ENCODE assay signal across 11 cellular contexts in the genomic region with DNA sequence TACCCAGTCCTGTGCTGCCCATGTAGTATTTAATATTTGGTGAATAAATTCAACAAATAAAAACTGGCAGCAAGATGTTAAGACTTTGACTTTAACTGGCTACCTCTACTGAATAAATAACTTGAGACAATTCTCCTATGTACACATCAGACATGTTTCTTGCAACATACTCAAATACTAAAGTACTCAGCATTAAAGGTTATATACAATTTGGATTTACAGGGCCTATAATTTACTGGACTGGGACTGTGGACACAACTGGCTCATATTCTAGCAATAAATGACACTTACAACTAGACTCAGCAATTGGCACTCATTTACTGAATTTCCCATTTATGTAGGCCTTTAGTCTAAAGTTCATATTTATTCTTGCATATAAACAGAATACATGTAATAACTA. TPM values are rescaled to one million over a fixed set of nuclear protein-coding genes. Genes with fewer than 3 reads are reported as not detected.
DNase-seq lines count a peak whose midpoint lies in the region; ATAC-seq, FAIRE-seq and TF ChIP-seq lines count a peak whose summit lies in the region.
"Had no signal": no experiment of that assay in that cellular context is flagged by ENCODE, and none has a peak within 500 bp of the region (broad histone marks: within the 10 kb centered on the region; RNA-seq: fewer than 3 reads in every experiment).

No MANE protein-coding gene starts in this region.

- intact Hi-C loops in CD14-positive monocyte (cut with micrococcal nuclease) (no loop called here), GM12878 (cut with micrococcal nuclease; ENCODE audit: unreplicated experiment) (loop anchor here (5.0 kb wide), 1 partner anchor 1095 kb away; the partner anchor contains the start of gene MYNN)

- H4K20me1 ChIP-seq in GM12878 (ENCODE audit: control insufficient read depth, insufficient read depth): no peaks in the 10 kb centered on the region; the same call in 1 of the 2 replicates

- DNase-seq in CD14-positive monocyte (ENCODE audit: low spot score) (no peak), GM12878 (ENCODE audit: low read depth, low spot score) (no peak), GM19239 (ENCODE audit: insufficient read length, low spot score) (no peak), GM12892 (ENCODE audit: insufficient read length) (no peak)
- DNase-seq: activated CD4-positive, alpha-beta T cell treated with anti-CD3 and anti-CD28 coated beads, Interleukin-2, amount 50 U/mL, for 48 hours; DMS79 treated with DMSO at 0.1 percent for 48 hours; stimulated activated CD4-positive, alpha-beta T cell treated with anti-CD3 and anti-CD28 coated beads, Interleukin-4, amount 100 ng/mL, for 24 hours had no signal

- peak overlapping the region; percentile 68 to 93 (median 87) for H3K27ac Mint-ChIP-seq in CD14-positive monocyte

- H3K27ac ChIP-seq in HUES6 (ENCODE audit: low read depth, low read length): peak overlapping the region; percentile 38; the same call in 1 of the 2 replicates
- H3K27ac ChIP-seq in GM12878 (ENCODE audit: control insufficient read depth, insufficient read depth): peak overlapping the region; percentile 12; the same call in 1 of the 2 replicates
- H3K27ac ChIP-seq in mesodermal cell (ENCODE audit: low read depth, low read length, severe bottlenecking): peak overlapping the region; percentile 1

- no peak for TF ChIP-seq POLR2A in GM12878 (IDR thresholded peaks at IDR 0.05; ENCODE audit: low read depth, low read length)
- no peak for TF ChIP-seq POLR2A in GM12892 (IDR thresholded peaks at IDR 0.05; ENCODE audit: low read depth, low read length)

- no peaks in the 10 kb centered on the region for H3K9me3 Mint-ChIP-seq in CD14-positive monocyte

- peak overlapping the region; percentile 64 to 70 for H3K4me3 Mint-ChIP-seq in CD14-positive monocyte

- no peak for TF ChIP-seq EP300 in GM12878 (IDR thresholded peaks at IDR 0.05; ENCODE audit: borderline replicate concordance in 1 of 2, control insufficient read depth in 1 of 2, low read depth in 2 of 2, low read length in 2 of 2)

- no peak for TF ChIP-seq RAD21 in GM12878 (IDR thresholded peaks at IDR 0.05; ENCODE audit: insufficient read depth, low read depth, low read length)

- peak overlapping the region; percentile 41 for H3K9ac ChIP-seq in HUES6 (ENCODE audit: low read length)
- H3K9ac ChIP-seq in GM12878 (ENCODE audit: control insufficient read depth, insufficient read depth, low read length): peak overlapping the region; percentile 93

- H3K9me3 ChIP-seq in HUES6 (ENCODE audit: control insufficient read depth, insufficient read depth, low read depth, low read length) (no peaks in the 10 kb centered on the region), GM12878 (replicated peaks; ENCODE audit: control insufficient read depth, insufficient read depth, low read length) (no peaks in the 10 kb centered on the region; the same call in 2 of the 3 replicates), mesodermal cell (ENCODE audit: control insufficient read depth, low read length) (no peaks in the 10 kb centered on the region)

- no peaks in the 10 kb centered on the region for H3K27me3 ChIP-seq in HUES6 (ENCODE audit: control insufficient read depth, insufficient read depth, low read length)
- H3K27me3 ChIP-seq in GM12878 (replicated peaks in 1 of 2; ENCODE audit: control insufficient read depth in 2 of 2, insufficient read depth in 2 of 2, low read length in 1 of 2): no peaks in the 10 kb centered on the region

- H3K4me3 ChIP-seq in HUES6 (ENCODE audit: low read depth, low read length): peak overlapping the region; percentile 90; the same call in 1 of the 2 replicates
- peak overlapping the region; percentile 48 for H3K4me3 ChIP-seq in GM12878
- H3K4me3 ChIP-seq in mesodermal cell (ENCODE audit: extremely low read depth, insufficient read depth, low read length, poor library complexity, severe bottlenecking): peak overlapping the region; percentile 79

- no peaks in the 10 kb centered on the region for H3K27me3 Mint-ChIP-seq in CD14-positive monocyte (ENCODE audit: low read depth in 3 of 3)

- peak overlapping the region; percentile 87 for H3K4me2 ChIP-seq in GM12878 (ENCODE audit: control insufficient read depth, insufficient read depth)

- TF ChIP-seq CTCF in CD14-positive monocyte (IDR thresholded peaks at IDR 0.05): no peak
- no peak for TF ChIP-seq CTCF in GM12878 (IDR thresholded peaks at IDR 0.05 in 2 of 3, conservative IDR thresholded peaks at IDR 0.05 in 1 of 3; ENCODE audit: control insufficient read depth in 2 of 3, extremely low read depth in 1 of 3, insufficient read depth in 1 of 3, low read depth in 3 of 3, low read length in 3 of 3)

- H3K4me1 Mint-ChIP-seq in CD14-positive monocyte: peaks cover 38% of the 10 kb centered on the region

- peaks cover 32% of the 10 kb centered on the region for H3K79me2 ChIP-seq in GM12878 (ENCODE audit: control insufficient read depth, insufficient read depth, low read length)

- FAIRE-seq in GM12878 (lab: Jason Lieb, UNC) (no peak), GM19239 (lab: Jason Lieb, UNC) (no peak), GM12892 (lab: Jason Lieb, UNC) (no peak)

- H3K36me3 Mint-ChIP-seq in CD14-positive monocyte: peaks cover 18 to 26% of the 10 kb centered on the region in 2 donors

- POLR2A ChIA-PET in GM12878 (lab: Charles Lee): no interaction called here

- ATAC-seq in GM12878: no peak
- ATAC-seq in GM21737 (IDR thresholded peaks at IDR 0.05; ENCODE audit: unreplicated experiment): no peak
- no peak for ATAC-seq in GM18517 (IDR thresholded peaks at IDR 0.05; ENCODE audit: unreplicated experiment)

- peaks cover 41% of the 10 kb centered on the region for H3K36me3 ChIP-seq in HUES6 (ENCODE audit: control insufficient read depth, insufficient read depth, low read length)
- peaks cover 0 to 18% of the 10 kb centered on the region in 2 experiments; a peak in 2 of 4 replicates for H3K36me3 ChIP-seq in GM12878 (ENCODE audit: control insufficient read depth in 2 of 2, insufficient read depth in 2 of 2, low read length in 1 of 2)
- H3K36me3 ChIP-seq in mesodermal cell (ENCODE audit: control insufficient read depth, insufficient read depth, low read length): peaks cover 37% of the 10 kb centered on the region

- no TSS peak for BruUV-seq in GM12878 (replicated peaks; lab: Mats Ljungman, UMichigan)

- SMC1A ChIA-PET in GM12878 (lab: Charles Lee; ENCODE audit: uncharacterized antibody, unreplicated experiment): no interaction called here

- RAD21 ChIA-PET in GM12878 (lab: Charles Lee; ENCODE audit: unreplicated experiment): no interaction called here

- H2AFZ ChIP-seq in GM12878 (ENCODE audit: control insufficient read depth, low read depth, low read length): no peak overlapping the region

- CTCF ChIA-PET in GM12878 (lab: Yijun Ruan, JAX): interaction anchor here (0.8 kb wide), 1 partner anchor 963 kb away, joined by 3 read pairs; no protein-coding TSS in a partner anchor

- in situ Hi-C loops in GM12878 (cut with MboI): no loop called here

- H3K4me1 ChIP-seq in HUES6 (ENCODE audit: control insufficient read depth, insufficient read depth, low read length) (peaks cover 18% of the 10 kb centered on the region; the same call in 1 of the 2 replicates), GM12878 (ENCODE audit: control insufficient read depth, insufficient read depth, low read length) (no peaks in the 10 kb centered on the region; the same call in 1 of the 2 replicates), mesodermal cell (ENCODE audit: control insufficient read depth, insufficient read depth, low read length, poor library complexity, severe bottlenecking) (peaks cover 3% of the 10 kb centered on the region)

TF ChIP-seq in GM12878, 131 proteins besides CTCF, POLR2A, EP300 and RAD21 (continues in another document):
- TF ChIP-seq CBX3 (IDR thresholded peaks at IDR 0.05; ENCODE audit: borderline replicate concordance, low read depth): no peak

RNA-seq across cellular contexts. Expression of gene RPL22L1, which starts 2.4 kb away (rescaled TPM):
- polyA plus RNA-seq in CD14-positive monocyte: 10 to 100 TPM; 26.8 to 37.4 TPM
- total RNA-seq in GM12878 (2013; cell fraction: nucleolus; rRNA removed): 21.3 and 23.3 TPM in 2 replicates
- 203 and 260 TPM in 2 replicates for total RNA-seq in GM12878 (2014; rRNA removed)
- 682 and 706 TPM in 2 replicates for total RNA-seq in GM12878 (2014; rRNA removed; fragmentation: Illumina TruSeq; extraction: Trizol)
- 318 and 357 TPM in 2 replicates for total RNA-seq in GM12878 (2021)
- 478 TPM for polyA plus RNA-seq in GM12878 (2011; ENCODE audit: low read depth)
- polyA plus RNA-seq in GM12878 (2011; rRNA removed): 262 and 457 TPM in 2 replicates
- polyA plus RNA-seq in GM12878 (2011; cell fraction: cytosol; rRNA removed): 72.9 and 90.7 TPM in 2 replicates
- 74.5 and 79.3 TPM in 2 replicates for polyA plus RNA-seq in GM12878 (2011; cell fraction: nucleus; rRNA removed)
- 326 and 432 TPM in 2 replicates for polyA plus RNA-seq in GM12878 (2012)
- polyA plus RNA-seq in GM12878 (2014; fragmentation: Illumina TruSeq; extraction: Trizol): 643 and 1,057 TPM in 2 replicates
- polyA plus RNA-seq in GM12878 (2014; fragmentation: Nextera tagmentation; extraction: Ambion mirVana): 100 to 1,000 TPM; 690 to 803 TPM
- polyA plus RNA-seq in GM12878 (2014; rRNA removed): 292 and 412 TPM in 2 replicates
- polyA plus RNA-seq in GM12878 (2016; fragmentation: Nextera tagmentation; extraction: Ambion mirVana): 100 to 1,000 TPM; 387 to 432 TPM
- 10.0 and 12.3 TPM in 2 replicates for polyA minus RNA-seq in GM12878 (2011; rRNA and poly(A)+ RNA removed)
- 10.5 and 11.5 TPM in 2 replicates for polyA minus RNA-seq in GM12878 (2011; cell fraction: cytosol; rRNA and poly(A)+ RNA removed)
- 9.1 and 13.0 TPM in 2 replicates for polyA minus RNA-seq in GM12878 (2011; cell fraction: nucleus; rRNA and poly(A)+ RNA removed)
- 158 TPM for polyA plus RNA-seq in mesodermal cell (2013, experiment 1 of 2)
- polyA plus RNA-seq in mesodermal cell (2013, experiment 2 of 2): 160 TPM
- polyA plus RNA-seq in GM12892 (2012; ENCODE audit: missing spikeins): 675 TPM

RNA-seq across cellular contexts. Expression of gene EIF5A2, which starts 40.9 kb away (rescaled TPM):
- polyA plus RNA-seq in CD14-positive monocyte: 1 to 10 TPM; 1.4 to 5.4 TPM
- 0.07 TPM in 1 of 2 replicates, not detected in the other for total RNA-seq in GM12878 (2013; cell fraction: nucleolus; rRNA removed)
- total RNA-seq in GM12878 (2014; rRNA removed): 0.44 and 1.4 TPM in 2 replicates
- 0.76 and 1.3 TPM in 2 replicates for total RNA-seq in GM12878 (2014; rRNA removed; fragmentation: Illumina TruSeq; extraction: Trizol)
- total RNA-seq in GM12878 (2021): 1.4 and 2.5 TPM in 2 replicates
- 0.29 TPM for polyA plus RNA-seq in GM12878 (2011; ENCODE audit: low read depth)
- 1.8 and 3.6 TPM in 2 replicates for polyA plus RNA-seq in GM12878 (2011; rRNA removed)
- 1.1 and 1.4 TPM in 2 replicates for polyA plus RNA-seq in GM12878 (2011; cell fraction: cytosol; rRNA removed)
- 0.27 and 1.2 TPM in 2 replicates for polyA plus RNA-seq in GM12878 (2011; cell fraction: nucleus; rRNA removed)
- polyA plus RNA-seq in GM12878 (2012): 0.53 and 0.67 TPM in 2 replicates
- 2.6 and 6.3 TPM in 2 replicates for polyA plus RNA-seq in GM12878 (2014; fragmentation: Illumina TruSeq; extraction: Trizol)
- 1 to 10 TPM; 2.2 to 2.8 TPM for polyA plus RNA-seq in GM12878 (2014; fragmentation: Nextera tagmentation; extraction: Ambion mirVana)
- 0.42 and 1.5 TPM in 2 replicates for polyA plus RNA-seq in GM12878 (2014; rRNA removed)
- 1 to 10 TPM; 2.2 to 3.0 TPM for polyA plus RNA-seq in GM12878 (2016; fragmentation: Nextera tagmentation; extraction: Ambion mirVana)
- 1.4 and 2.9 TPM in 2 replicates for polyA minus RNA-seq in GM12878 (2011; rRNA and poly(A)+ RNA removed)
- 0.80 and 0.94 TPM in 2 replicates for polyA minus RNA-seq in GM12878 (2011; cell fraction: cytosol; rRNA and poly(A)+ RNA removed)
- 0.24 and 0.77 TPM in 2 replicates for polyA minus RNA-seq in GM12878 (2011; cell fraction: nucleus; rRNA and poly(A)+ RNA removed)
- 4.4 TPM for polyA plus RNA-seq in mesodermal cell (2013, experiment 1 of 2)
- polyA plus RNA-seq in mesodermal cell (2013, experiment 2 of 2): 5.4 TPM
- polyA plus RNA-seq in GM12892 (2012; ENCODE audit: missing spikeins): 1.5 TPM
